In genomic region chr3:69246612-69247011, GRCh38 we compare ENCODE assay signal across 31 cellular contexts.
"Had no signal": no experiment of that assay in that cellular context is flagged by ENCODE, and none has a peak within 500 bp of the region (broad histone marks: within the 10 kb centered on the region; RNA-seq: fewer than 3 reads in every experiment).

No MANE protein-coding gene starts in this region.

- H3K27me3 Mint-ChIP-seq: activated T-cell treated with anti-CD3 and anti-CD28 coated beads, Interleukin-2, amount 50 U/mL, for 24 hours; effector memory CD8-positive, alpha-beta T cell; progenitor cell of endocrine pancreas; stimulated activated memory B cell treated with anti-CD40 and anti-IgM and Interleukin-4, amounts not matched to agents 10 μg/mL and 1 μg/mL and 100 μg/mL, for 72 hours; stimulated activated naive CD8-positive, alpha-beta T cell treated with anti-CD3 and anti-CD28 coated beads, Interleukin-15, amount 100 ng/mL, for 72 hours had no signal

- H3K4me3 ChIP-seq: gastroesophageal sphincter, hepatocyte, ovary, sigmoid colon, SK-N-MC had no signal

- H2AFZ ChIP-seq: hepatocyte had no signal

- H3K9me3 ChIP-seq: gastroesophageal sphincter, neutrophil, ovary, sigmoid colon had no signal

- H3K36me3 Mint-ChIP-seq: activated naive CD4-positive, alpha-beta T cell treated with anti-CD3 and anti-CD28 coated beads, Interleukin-2, amount 10 ng/mL, durations not matched to agents 7 days and 5 days; natural killer cell; stimulated activated memory B cell treated with anti-CD40 and anti-IgM and Interleukin-4, amounts not matched to agents 10 μg/mL and 1 μg/mL and 100 μg/mL, for 72 hours had no signal

- H3K4me2 ChIP-seq: hepatocyte had no signal

- H3K27ac ChIP-seq: gastroesophageal sphincter, hepatocyte, neutrophil, ovary, sigmoid colon, SK-N-MC, VCaP had no signal

- H3K27me3 ChIP-seq: gastroesophageal sphincter, hepatocyte, neutrophil, ovary, sigmoid colon had no signal

- H3K36me3 ChIP-seq: gastroesophageal sphincter, ovary, sigmoid colon had no signal

- DNase-seq: activated CD4-positive, alpha-beta T cell treated with anti-CD3 and anti-CD28 coated beads for 4 hours; activated CD4-positive, alpha-beta T cell treated with anti-CD3 and anti-CD28 coated beads, Interleukin-2, amount 50 U/mL, for 4 hours; activated CD8-positive, alpha-beta memory T cell treated with anti-CD3 and anti-CD28 coated beads for 24 hours; activated gamma-delta T cell; activated naive CD4-positive, alpha-beta T cell treated with anti-CD3 and anti-CD28 coated beads, Interleukin-2, amount 10 ng/mL, durations not matched to agents 7 days and 5 days; activated T-cell treated with anti-CD3 and anti-CD28 coated beads, Interleukin-2, amount 50 U/mL, for 24 hours; amygdala; cortex of kidney; effector memory CD8-positive, alpha-beta T cell; islet precursor cell; left ventricle myocardium superior; mammary epithelial cell; natural killer cell; ovary; retina; sigmoid colon; small intestine; stimulated activated CD4-positive, alpha-beta T cell treated with anti-CD3 and anti-CD28 coated beads, Interleukin-1b, Interleukin-23, amount 100 ng/mL, for 48 hours; stimulated activated CD4-positive, alpha-beta T cell treated with anti-CD3 and anti-CD28 coated beads, Interleukin-4, amount 100 ng/mL, for 4 hours; stimulated activated CD8-positive, alpha-beta memory T cell treated with anti-CD3 and anti-CD28 coated beads, Interleukin-4, amount 100 ng/mL, for 48 hours; stimulated activated naive CD8-positive, alpha-beta T cell treated with anti-CD3 and anti-CD28 coated beads, Interleukin-15, amount 100 ng/mL, for 72 hours; substantia nigra; T-helper 9 cell had no signal

- H3K4me3 Mint-ChIP-seq: activated naive CD4-positive, alpha-beta T cell treated with anti-CD3 and anti-CD28 coated beads, Interleukin-2, amount 10 ng/mL, durations not matched to agents 7 days and 5 days; activated T-cell treated with anti-CD3 and anti-CD28 coated beads, Interleukin-2, amount 50 U/mL, for 24 hours; effector memory CD8-positive, alpha-beta T cell; natural killer cell; stimulated activated memory B cell treated with anti-CD40 and anti-IgM and Interleukin-4, amounts not matched to agents 10 μg/mL and 1 μg/mL and 100 μg/mL, for 72 hours; stimulated activated naive CD8-positive, alpha-beta T cell treated with anti-CD3 and anti-CD28 coated beads, Interleukin-15, amount 100 ng/mL, for 72 hours; T-helper 1 cell treated with Interleukin-12 subunit alpha and Interleukin-12 subunit beta and Interleukin-4 antibody, amounts not matched to agents 30 μg/mL and 1 μg/mL, for 36 hours had no signal

- H3K4me1 Mint-ChIP-seq: stimulated activated memory B cell treated with anti-CD40 and anti-IgM and Interleukin-4, amounts not matched to agents 10 μg/mL and 1 μg/mL and 100 μg/mL, for 72 hours had no signal

- H3K27ac Mint-ChIP-seq: activated naive CD4-positive, alpha-beta T cell treated with anti-CD3 and anti-CD28 coated beads, Interleukin-2, amount 10 ng/mL, durations not matched to agents 7 days and 5 days; activated T-cell treated with anti-CD3 and anti-CD28 coated beads, Interleukin-2, amount 50 U/mL, for 24 hours; natural killer cell; progenitor cell of endocrine pancreas; stimulated activated memory B cell treated with anti-CD40 and anti-IgM and Interleukin-4, amounts not matched to agents 10 μg/mL and 1 μg/mL and 100 μg/mL, for 72 hours; stimulated activated naive CD8-positive, alpha-beta T cell treated with anti-CD3 and anti-CD28 coated beads, Interleukin-15, amount 100 ng/mL, for 72 hours; T-helper 1 cell treated with Interleukin-12 subunit alpha and Interleukin-12 subunit beta and Interleukin-4 antibody, amounts not matched to agents 30 μg/mL and 1 μg/mL, for 36 hours had no signal

- H3K4me1 ChIP-seq: gastroesophageal sphincter had no signal

- H3K9me3 Mint-ChIP-seq: activated naive CD4-positive, alpha-beta T cell treated with anti-CD3 and anti-CD28 coated beads, Interleukin-2, amount 10 ng/mL, durations not matched to agents 7 days and 5 days; activated T-cell treated with anti-CD3 and anti-CD28 coated beads, Interleukin-2, amount 50 U/mL, for 24 hours; effector memory CD8-positive, alpha-beta T cell; natural killer cell; stimulated activated memory B cell treated with anti-CD40 and anti-IgM and Interleukin-4, amounts not matched to agents 10 μg/mL and 1 μg/mL and 100 μg/mL, for 72 hours; stimulated activated naive CD8-positive, alpha-beta T cell treated with anti-CD3 and anti-CD28 coated beads, Interleukin-15, amount 100 ng/mL, for 72 hours; T-helper 1 cell treated with Interleukin-12 subunit alpha and Interleukin-12 subunit beta and Interleukin-4 antibody, amounts not matched to agents 30 μg/mL and 1 μg/mL, for 36 hours had no signal

- ATAC-seq: effector memory CD8-positive, alpha-beta T cell; gastroesophageal sphincter; left ventricle myocardium superior; natural killer cell; stimulated activated memory B cell treated with anti-CD40 and anti-IgM and Interleukin-4, amounts not matched to agents 10 μg/mL and 1 μg/mL and 100 μg/mL, for 72 hours; stimulated activated naive CD8-positive, alpha-beta T cell treated with anti-CD3 and anti-CD28 coated beads, Interleukin-15, amount 100 ng/mL, for 72 hours had no signal
